Comparison of ENCODE assay signal across 26 cellular contexts in the genomic region with DNA sequence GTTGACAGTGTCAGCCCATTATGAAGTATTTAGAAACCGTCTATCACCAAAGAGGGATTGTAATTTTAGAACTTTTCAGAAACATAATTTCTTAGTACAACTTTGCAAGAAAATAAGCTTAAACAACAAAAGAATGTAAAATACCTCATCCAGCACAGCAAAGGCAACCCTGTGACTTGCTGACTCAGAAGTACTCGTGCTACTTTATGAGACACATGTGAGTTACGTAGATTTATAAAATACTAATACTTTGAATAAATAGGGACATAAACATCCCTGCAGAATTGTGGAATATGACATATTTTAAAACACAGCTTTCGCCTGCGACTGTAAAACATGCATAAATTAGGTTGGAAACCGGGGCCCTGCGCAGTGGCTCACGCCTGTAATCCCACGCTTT.
"Had no signal": no experiment of that assay in that cellular context is flagged by ENCODE, and none has a peak within 500 bp of the region (broad histone marks: within the 10 kb centered on the region; RNA-seq: fewer than 3 reads in every experiment).

No MANE protein-coding gene starts in this region.

- H3K36me3 ChIP-seq: esophagus muscularis mucosa, gastrocnemius medialis, heart left ventricle, left lung, lower lobe of right lung had no signal

- H3K9me3 Mint-ChIP-seq: mesothelial cell of epicardium had no signal

- H2AFZ ChIP-seq: hepatocyte had no signal

- DNase-seq: cerebellar nuclear complex; dermis blood vessel endothelial cell; dorsolateral prefrontal cortex; effector CD4-positive, alpha-beta T cell; effector memory CD4-positive, alpha-beta T cell; erythroblast; foreskin fibroblast; foreskin melanocyte; gastrocnemius medialis; heart left ventricle; hypothalamus; immature natural killer cell; islet precursor cell; left cardiac atrium; left lung; left ventricle myocardium superior; lower lobe of right lung; mesenchymal stem cell; mucosa of descending colon; naive B cell had no signal

- H3K4me3 Mint-ChIP-seq: immature natural killer cell, mesothelial cell of epicardium, naive B cell had no signal

- H3K4me1 Mint-ChIP-seq: mesothelial cell of epicardium, naive B cell had no signal

- FAIRE-seq: colon had no signal

- H3K4me1 ChIP-seq: esophagus muscularis mucosa, gastrocnemius medialis, left lung, lower lobe of right lung had no signal

- H3K27me3 ChIP-seq: dorsolateral prefrontal cortex, esophagus muscularis mucosa, gastrocnemius medialis, heart left ventricle, hepatocyte, left lung had no signal

- H3K27ac Mint-ChIP-seq: immature natural killer cell, mesothelial cell of epicardium, naive B cell had no signal

- H3K9me3 ChIP-seq: gastrocnemius medialis, heart left ventricle, lower lobe of right lung had no signal

- H3K79me2 ChIP-seq: hepatocyte had no signal

- H3K27ac ChIP-seq: coronary artery, dorsolateral prefrontal cortex, epithelial cell of prostate, esophagus muscularis mucosa, gastrocnemius medialis, heart left ventricle, hepatocyte, left lung, lower lobe of right lung had no signal

- H3K4me2 ChIP-seq: hepatocyte had no signal

- H3K4me3 ChIP-seq: coronary artery, dorsolateral prefrontal cortex, esophagus muscularis mucosa, gastrocnemius medialis, heart left ventricle, hepatocyte, left lung, lower lobe of right lung, mucosa of descending colon had no signal

- H3K27me3 Mint-ChIP-seq: naive B cell had no signal

- H3K36me3 Mint-ChIP-seq: mesothelial cell of epicardium, naive B cell had no signal
